9 cellular contexts compared by ENCODE assay signal in genomic region chr3:128316456-128316855, GRCh38.
DNase-seq lines count a peak whose midpoint lies in the region; ATAC-seq lines count a peak whose summit lies in the region.
"Had no signal": no experiment of that assay in that cellular context is flagged by ENCODE, and none has a peak within 500 bp of the region (broad histone marks: within the 10 kb centered on the region; RNA-seq: fewer than 3 reads in every experiment).

No MANE protein-coding gene starts in this region.

- H3K14ac ChIP-seq in trophoblast cell (ENCODE audit: low read length), result no peak overlapping the region

- POLR2A ChIA-PET in naive thymus-derived CD8-positive, alpha-beta T cell (lab: Charles Lee), result interaction anchor here (1.0 to 8.7 kb wide), 4 partner anchors 9 to 38 kb away, joined by 3 to 87 read pairs (median 7); no protein-coding TSS in a partner anchor

- H3K9me3 ChIP-seq in HAP-1 (no peaks in the 10 kb centered on the region), trophoblast cell (ENCODE audit: insufficient read depth, low read depth, low read length) (peaks cover 5% of the 10 kb centered on the region)

- no peaks in the 10 kb centered on the region for H3K79me2 ChIP-seq in trophoblast cell (ENCODE audit: control insufficient read depth, insufficient read depth, low read length, poor library complexity)

- H3K4me2 ChIP-seq in trophoblast cell (ENCODE audit: low read length), result no peak overlapping the region

- no peaks in the 10 kb centered on the region for H3K9me3 Mint-ChIP-seq in T-helper 2 cell treated with Interferon-gamma antibody and Interleukin-4, amounts not matched to agents 5 μg/mL and 100 μg/mL, for 36 hours
- H3K9me3 Mint-ChIP-seq in naive thymus-derived CD8-positive, alpha-beta T cell, result no peaks in the 10 kb centered on the region
- no peaks in the 10 kb centered on the region for H3K9me3 Mint-ChIP-seq in stimulated activated effector memory CD8-positive, alpha-beta T cell treated with anti-CD3 and anti-CD28 coated beads, Interleukin-12 subunit alpha, Interleukin-12 subunit beta, amount 100 ng/mL, for 72 hours

- in situ Hi-C loops in HAP-1 (cut with MboI; ENCODE audit: low sequenced_read_pairs), result no loop called here

- no peak overlapping the region for H3K27ac ChIP-seq in trophoblast cell (ENCODE audit: low read depth, low read length)

- H2AK5ac ChIP-seq in trophoblast cell (ENCODE audit: low read length), result no peak overlapping the region

- no peaks in the 10 kb centered on the region for H3K27me3 Mint-ChIP-seq in T-helper 2 cell treated with Interferon-gamma antibody and Interleukin-4, amounts not matched to agents 5 μg/mL and 100 μg/mL, for 36 hours (ENCODE audit: low read depth)
- H3K27me3 Mint-ChIP-seq in naive thymus-derived CD8-positive, alpha-beta T cell, result no peaks in the 10 kb centered on the region

- peak overlapping the region; percentile 46 for H3K27ac Mint-ChIP-seq in T-helper 2 cell treated with Interferon-gamma antibody and Interleukin-4, amounts not matched to agents 5 μg/mL and 100 μg/mL, for 36 hours
- peak overlapping the region; percentile 69 to 98 (median 94) for H3K27ac Mint-ChIP-seq in naive thymus-derived CD8-positive, alpha-beta T cell
- peak overlapping the region; percentile 33 for H3K27ac Mint-ChIP-seq in stimulated activated effector memory CD8-positive, alpha-beta T cell treated with anti-CD3 and anti-CD28 coated beads, Interleukin-12 subunit alpha, Interleukin-12 subunit beta, amount 100 ng/mL, for 72 hours

- DNase-seq in T-helper 2 cell treated with Interferon-gamma antibody and Interleukin-4, amounts not matched to agents 5 μg/mL and 100 μg/mL, for 36 hours (ENCODE audit: low spot score), result peak; percentile 25
- peak; percentile 85 for DNase-seq in activated effector memory CD4-positive, alpha-beta T cell treated with anti-CD3 and anti-CD28 coated beads, Interleukin-2, amount 50 U/mL, for 16 hours
- DNase-seq in naive thymus-derived CD8-positive, alpha-beta T cell, result peak; percentile 50 to 91 (median 77)
- DNase-seq in stimulated activated effector memory CD8-positive, alpha-beta T cell treated with anti-CD3 and anti-CD28 coated beads, Interleukin-12 subunit alpha, Interleukin-12 subunit beta, amount 100 ng/mL, for 72 hours (ENCODE audit: low spot score in 2 of 2), result no peak
- no peak for DNase-seq in NCI-H748 (lab: John Stamatoyannopoulos, UW; ENCODE audit: unreplicated experiment)
- DNase-seq in HAP-1 (ENCODE audit: low spot score in 2 of 2), result no peak
- DNase-seq in trophoblast cell, result no peak
- DNase-seq: NCI-H1092 treated with DMSO at 0.1 percent for 48 hours had no signal

- peak overlapping the region; percentile 31 for H3K4me3 Mint-ChIP-seq in T-helper 2 cell treated with Interferon-gamma antibody and Interleukin-4, amounts not matched to agents 5 μg/mL and 100 μg/mL, for 36 hours
- H3K4me3 Mint-ChIP-seq in naive thymus-derived CD8-positive, alpha-beta T cell, result peak overlapping the region; percentile 30 to 78 (median 62)
- H3K4me3 Mint-ChIP-seq in stimulated activated effector memory CD8-positive, alpha-beta T cell treated with anti-CD3 and anti-CD28 coated beads, Interleukin-12 subunit alpha, Interleukin-12 subunit beta, amount 100 ng/mL, for 72 hours, result peak overlapping the region; percentile 10

- H3K4me1 ChIP-seq in HAP-1, result no peaks in the 10 kb centered on the region
- no peaks in the 10 kb centered on the region for H3K4me1 ChIP-seq in trophoblast cell (ENCODE audit: control insufficient read depth in 1 of 2, insufficient read depth in 2 of 2, low read length in 2 of 2)

- no peak overlapping the region for H4K8ac ChIP-seq in trophoblast cell (ENCODE audit: low read depth, low read length)

- H3K9ac ChIP-seq in trophoblast cell (ENCODE audit: low read length), result no peak overlapping the region

- no peak overlapping the region for H2BK120ac ChIP-seq in trophoblast cell (ENCODE audit: insufficient read depth, low read length, poor library complexity)

- no peak overlapping the region for H3K4ac ChIP-seq in trophoblast cell (ENCODE audit: low read depth, low read length)

- no peak overlapping the region for H4K12ac ChIP-seq in trophoblast cell (ENCODE audit: low read depth, low read length)

- H3K27me3 ChIP-seq in HAP-1 (ENCODE audit: low read depth) (no peaks in the 10 kb centered on the region), trophoblast cell (ENCODE audit: insufficient read depth, low read length) (no peaks in the 10 kb centered on the region)

- H3K36me3 ChIP-seq in HAP-1 (replicated peaks), result no peaks in the 10 kb centered on the region
- no peaks in the 10 kb centered on the region for H3K36me3 ChIP-seq in trophoblast cell (ENCODE audit: control insufficient read depth in 1 of 2, insufficient read depth in 2 of 2, low read length in 2 of 2)

- no peak overlapping the region for H2BK5ac ChIP-seq in trophoblast cell (ENCODE audit: low read depth, low read length, poor library complexity)

- H2AFZ ChIP-seq in trophoblast cell (ENCODE audit: insufficient read depth, low read length, poor library complexity), result no peak overlapping the region

- no peak overlapping the region for H4K91ac ChIP-seq in trophoblast cell (ENCODE audit: low read depth, low read length)

- no CpG with 5 or more reads among the region's 15 CpGs for WGBS in trophoblast cell (ENCODE audit: extremely low coverage, insufficient coverage, insufficient read length)

- H3K36me3 Mint-ChIP-seq in T-helper 2 cell treated with Interferon-gamma antibody and Interleukin-4, amounts not matched to agents 5 μg/mL and 100 μg/mL, for 36 hours (ENCODE audit: low read depth), result no peaks in the 10 kb centered on the region
- H3K36me3 Mint-ChIP-seq in naive thymus-derived CD8-positive, alpha-beta T cell, result peaks cover 0 to 11% (median 9%) of the 10 kb centered on the region in 3 donors
- H3K36me3 Mint-ChIP-seq in stimulated activated effector memory CD8-positive, alpha-beta T cell treated with anti-CD3 and anti-CD28 coated beads, Interleukin-12 subunit alpha, Interleukin-12 subunit beta, amount 100 ng/mL, for 72 hours, result no peaks in the 10 kb centered on the region

- H2BK12ac ChIP-seq in trophoblast cell (ENCODE audit: low read length), result no peak overlapping the region

- no peak overlapping the region for H3K23ac ChIP-seq in trophoblast cell (ENCODE audit: low read length)

- peaks cover 9% of the 10 kb centered on the region for H3K4me1 Mint-ChIP-seq in T-helper 2 cell treated with Interferon-gamma antibody and Interleukin-4, amounts not matched to agents 5 μg/mL and 100 μg/mL, for 36 hours (ENCODE audit: low read depth)
- peaks cover 40 to 90% (median 67%) of the 10 kb centered on the region in 4 donors for H3K4me1 Mint-ChIP-seq in naive thymus-derived CD8-positive, alpha-beta T cell
- H3K4me1 Mint-ChIP-seq in stimulated activated effector memory CD8-positive, alpha-beta T cell treated with anti-CD3 and anti-CD28 coated beads, Interleukin-12 subunit alpha, Interleukin-12 subunit beta, amount 100 ng/mL, for 72 hours, result peaks cover 19% of the 10 kb centered on the region

- H3K4me3 ChIP-seq in HAP-1 (no peak overlapping the region), trophoblast cell (ENCODE audit: low read depth, low read length) (no peak overlapping the region)

- no peak overlapping the region for H3K18ac ChIP-seq in trophoblast cell (ENCODE audit: low read length)

- peak; percentile 96 to 97 for ATAC-seq in naive thymus-derived CD8-positive, alpha-beta T cell
- peak; percentile 78 for ATAC-seq in stimulated activated effector memory CD8-positive, alpha-beta T cell treated with anti-CD3 and anti-CD28 coated beads, Interleukin-12 subunit alpha, Interleukin-12 subunit beta, amount 100 ng/mL, for 72 hours
- no peak for ATAC-seq in GM21619 (IDR thresholded peaks at IDR 0.05; ENCODE audit: unreplicated experiment)

- H3K79me1 ChIP-seq in trophoblast cell (ENCODE audit: low read length), result peaks cover 3% of the 10 kb centered on the region

Comparison
In these comparisons a context has a peak if more than half of its experiments do, and no peak if none do; other contexts are left out.
1. DNase-seq: peak in T-helper 2 cell treated with Interferon-gamma antibody and Interleukin-4, amounts not matched to agents 5 μg/mL and 100 μg/mL, for 36 hours (single experiment), activated effector memory CD4-positive, alpha-beta T cell treated with anti-CD3 and anti-CD28 coated beads, Interleukin-2, amount 50 U/mL, for 16 hours (single experiment) and naive thymus-derived CD8-positive, alpha-beta T cell (10 of 10); none in stimulated activated effector memory CD8-positive, alpha-beta T cell treated with anti-CD3 and anti-CD28 coated beads, Interleukin-12 subunit alpha, Interleukin-12 subunit beta, amount 100 ng/mL, for 72 hours (0 of 2), NCI-H748 (single experiment), HAP-1 (0 of 2) and trophoblast cell (0 of 2).
2. H3K27ac Mint-ChIP-seq: peak in every context shown above with its lines; median percentile 94 in naive thymus-derived CD8-positive, alpha-beta T cell; 46 in T-helper 2 cell treated with Interferon-gamma antibody and Interleukin-4, amounts not matched to agents 5 μg/mL and 100 μg/mL, for 36 hours; 33 in stimulated activated effector memory CD8-positive, alpha-beta T cell treated with anti-CD3 and anti-CD28 coated beads, Interleukin-12 subunit alpha, Interleukin-12 subunit beta, amount 100 ng/mL, for 72 hours.
3. H3K4me3 Mint-ChIP-seq: peak in every context shown above with its lines; median percentile 62 in naive thymus-derived CD8-positive, alpha-beta T cell; 31 in T-helper 2 cell treated with Interferon-gamma antibody and Interleukin-4, amounts not matched to agents 5 μg/mL and 100 μg/mL, for 36 hours; 10 in stimulated activated effector memory CD8-positive, alpha-beta T cell treated with anti-CD3 and anti-CD28 coated beads, Interleukin-12 subunit alpha, Interleukin-12 subunit beta, amount 100 ng/mL, for 72 hours.